7 cellular contexts compared by ENCODE assay signal in the genomic region with DNA sequence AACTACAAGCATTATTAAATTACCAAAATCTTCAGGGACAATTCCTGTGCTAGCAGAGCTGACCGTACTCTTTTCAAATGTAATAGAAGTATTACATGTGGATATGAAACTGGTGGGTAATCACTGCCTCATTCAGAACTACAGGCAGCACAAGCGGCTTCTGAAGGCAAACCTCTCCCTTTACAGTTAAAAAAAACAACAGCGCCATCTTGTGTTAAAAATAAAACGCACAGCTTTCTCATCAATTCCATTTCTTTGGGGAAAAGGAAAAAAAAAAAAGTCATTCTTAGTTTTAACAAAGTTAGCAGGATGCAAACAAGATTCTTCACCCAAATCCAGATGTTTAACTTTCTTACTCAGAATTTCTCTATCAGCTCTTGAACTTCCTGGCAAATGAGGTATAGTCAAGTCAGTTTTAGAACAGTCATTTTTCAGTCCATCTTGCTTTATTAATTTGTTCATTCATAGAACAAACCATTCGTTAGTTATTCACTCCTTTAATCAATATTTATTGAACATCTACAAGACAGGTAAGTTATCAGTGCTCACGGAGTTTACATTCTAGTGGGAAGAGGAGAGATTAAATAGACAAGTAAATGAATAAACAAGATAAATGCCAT.
DNase-seq lines count a peak whose midpoint lies in the region; ATAC-seq and TF ChIP-seq lines count a peak whose summit lies in the region.

No MANE protein-coding gene starts in this region.

- H2BK120ac ChIP-seq in neuronal stem cell (ENCODE audit: low read depth, low read length) = no peak overlapping the region

- H3K4me2 ChIP-seq in neuronal stem cell (ENCODE audit: insufficient read depth, low read length, poor library complexity, severe bottlenecking) = no peak overlapping the region

- no peak for DNase-seq in GM06990 (ENCODE audit: extremely low read depth, insufficient read length)
- peak; percentile 59 to 87 for DNase-seq in Kasumi-1 (lab: John Stamatoyannopoulos, UW)
- peak; percentile 51 for DNase-seq in RKO (ENCODE audit: low spot score)
- DNase-seq in fibroblast of gingiva (ENCODE audit: low read depth) = peak; percentile 10
- peak; percentile 72 for DNase-seq in neuronal stem cell (ENCODE audit: low spot score)
- no peak for DNase-seq in omental fat pad (ENCODE audit: low spot score)

- H3K4me1 ChIP-seq in neuronal stem cell (ENCODE audit: control insufficient read depth in 2 of 2, insufficient read depth in 1 of 2, low read depth in 1 of 2, low read length in 2 of 2) = peaks cover 6 to 17% of the 10 kb centered on the region in 2 donors

- H4K8ac ChIP-seq in neuronal stem cell (ENCODE audit: low read depth, low read length) = no peak overlapping the region

- H2BK5ac ChIP-seq in neuronal stem cell (ENCODE audit: low read length) = no peak overlapping the region

- H2BK15ac ChIP-seq in neuronal stem cell (ENCODE audit: low read length) = no peak overlapping the region

- WGBS in neuronal stem cell (ENCODE audit: extremely low coverage in 2 of 2, insufficient read length in 2 of 2, insufficient replicate concordance in 1 of 2), 2 donors = no CpG with 5 or more reads among the region's 6 CpGs

- no peaks in the 10 kb centered on the region for H3K79me1 ChIP-seq in neuronal stem cell (ENCODE audit: low read depth, low read length)

- TF ChIP-seq CTCF in GM06990 (IDR thresholded peaks at IDR 0.05; ENCODE audit: insufficient read depth, low read length, poor library complexity, severe bottlenecking) (peak; percentile 44), omental fat pad (IDR thresholded peaks at IDR 0.05) (no peak)

- H3K9ac ChIP-seq in neuronal stem cell (ENCODE audit: low read depth, low read length, poor library complexity) = no peak overlapping the region

- no peak overlapping the region for H3K23ac ChIP-seq in neuronal stem cell (ENCODE audit: low read depth, low read length, poor library complexity)

- H3K4ac ChIP-seq in neuronal stem cell (ENCODE audit: low read length) = no peak overlapping the region

- H2AFZ ChIP-seq in neuronal stem cell (ENCODE audit: low read length) = no peak overlapping the region

- H3K18ac ChIP-seq in neuronal stem cell (ENCODE audit: low read length) = no peak overlapping the region

- H4K91ac ChIP-seq in neuronal stem cell (ENCODE audit: low read depth, low read length, poor library complexity) = no peak overlapping the region

- H2BK12ac ChIP-seq in neuronal stem cell (ENCODE audit: low read length) = no peak overlapping the region

- H2AK5ac ChIP-seq in neuronal stem cell (ENCODE audit: low read depth, low read length) = no peak overlapping the region

- no peak overlapping the region for H3K27ac ChIP-seq in neuronal stem cell (replicated peaks; ENCODE audit: low read length)

- H3K36me3 ChIP-seq in GM06990 (ENCODE audit: control insufficient read depth, insufficient read depth, low read length) = no peaks in the 10 kb centered on the region
- no peaks in the 10 kb centered on the region for H3K36me3 ChIP-seq in neuronal stem cell (replicated peaks in 1 of 2; ENCODE audit: control insufficient read depth in 2 of 2, insufficient read depth in 2 of 2, low read length in 2 of 2)

- no peak overlapping the region for H3K14ac ChIP-seq in neuronal stem cell (ENCODE audit: low read length)

- no peaks in the 10 kb centered on the region for H3K27me3 ChIP-seq in GM06990 (replicated peaks; ENCODE audit: control insufficient read depth, insufficient read depth, low read length)
- H3K27me3 ChIP-seq in neuronal stem cell (ENCODE audit: control insufficient read depth in 3 of 3, insufficient read depth in 3 of 3, low read depth in 1 of 3, low read length in 3 of 3) = peaks cover 0 to 4% (median 0%) of the 10 kb centered on the region in 3 experiments

- no peaks in the 10 kb centered on the region for H3K9me3 ChIP-seq in neuronal stem cell (replicated peaks in 1 of 2; ENCODE audit: control insufficient read depth in 2 of 2, insufficient read depth in 1 of 2, low read depth in 1 of 2, low read length in 2 of 2)

- H3K4me3 ChIP-seq in GM06990 (replicated peaks; ENCODE audit: low read depth, low read length) (no peak overlapping the region), neuronal stem cell (ENCODE audit: low read length in 2 of 2) (no peak overlapping the region)

- peak; percentile 68 for ATAC-seq in GM21390 (IDR thresholded peaks at IDR 0.05; ENCODE audit: unreplicated experiment)
- no peak for ATAC-seq in omental fat pad (ENCODE audit: low FRiP score)

Comparison
In these comparisons a context has a peak if more than half of its experiments do, and no peak if none do; other contexts are left out.
1. DNase-seq: peak in Kasumi-1 (2 of 2), RKO (single experiment), fibroblast of gingiva (single experiment) and neuronal stem cell (single experiment); none in GM06990 (single experiment) and omental fat pad (single experiment).